In genomic region chr2:188303363-188304031, GRCh38 we compare ENCODE assay signal across 2 cellular contexts.
TF ChIP-seq lines count a peak whose summit lies in the region.

No MANE protein-coding gene starts in this region.

TF ChIP-seq in GM23338, 12 proteins besides CTCF, POLR2A, EP300 and RAD21:
- TF ChIP-seq ZNF462 (CRISPR knock-in tag; IDR thresholded peaks at IDR 0.05) (peak; percentile 61), POLR2AphosphoS5 (IDR thresholded peaks at IDR 0.05; ENCODE audit: low read depth) (peak; percentile 48), CREB1 (CRISPR knock-in tag; IDR thresholded peaks at IDR 0.05; ENCODE audit: low read depth) (no peak; the same call in 1 of the 2 replicates), ETS1 (IDR thresholded peaks at IDR 0.05) (peak; percentile 75), REST (IDR thresholded peaks at IDR 0.05; ENCODE audit: unreplicated experiment) (peak; percentile 20), JUNB (IDR thresholded peaks at IDR 0.05; ENCODE audit: unreplicated experiment) (no peak), NANOG (IDR thresholded peaks at IDR 0.05; ENCODE audit: borderline replicate concordance) (peak; percentile 98)

TF ChIP-seq in SK-N-SH treated with all-trans-retinoic acid at 6 μM for 48 hours, 23 proteins besides CTCF, POLR2A, EP300 and RAD21 (continued from another document):
- TF ChIP-seq CREB5 (CRISPR knock-in tag; IDR thresholded peaks at IDR 0.05; ENCODE audit: low read depth), result peak; percentile 49; the same call in 1 of the 2 replicates
